Comparison of ENCODE assay signal across 26 cellular contexts in the genomic region with DNA sequence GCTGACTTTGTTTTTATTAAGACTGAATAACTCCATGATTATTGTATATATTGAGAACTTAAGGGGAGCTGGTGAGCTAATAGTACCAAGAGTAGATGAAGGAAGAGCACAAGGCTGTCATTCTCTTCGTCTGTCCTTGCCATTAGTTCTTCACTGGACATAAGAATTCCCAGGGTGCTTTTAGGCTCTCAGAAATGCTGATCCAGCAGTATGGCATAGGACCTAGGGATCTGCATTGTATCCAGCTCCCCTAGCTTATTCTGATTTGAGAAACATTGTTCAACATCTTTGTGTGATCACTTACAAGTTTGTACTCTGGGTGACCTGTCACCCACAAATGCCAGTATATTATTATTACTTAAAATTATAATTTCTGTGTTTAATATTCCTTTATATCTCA.
"Had no signal": no experiment of that assay in that cellular context is flagged by ENCODE, and none has a peak within 500 bp of the region (broad histone marks: within the 10 kb centered on the region; RNA-seq: fewer than 3 reads in every experiment).

No MANE protein-coding gene starts in this region.

- FAIRE-seq: colon, endometrium, islet of Langerhans, keratinocyte had no signal

- H3K27me3 ChIP-seq: esophagus squamous epithelium, gastrocnemius medialis, heart right ventricle, left lung had no signal

- H3K4me3 ChIP-seq: coronary artery, esophagus squamous epithelium, gastrocnemius medialis, heart right ventricle, left lung, lower lobe of right lung, mucosa of descending colon had no signal

- H3K27ac ChIP-seq: coronary artery, epithelial cell of prostate, esophagus squamous epithelium, gastrocnemius medialis, lower lobe of right lung had no signal

- DNase-seq: effector CD8-positive, alpha-beta T cell; effector memory CD8-positive, alpha-beta T cell; endodermal cell; erythroblast; esophagus squamous epithelium; foreskin fibroblast; foreskin melanocyte; gastrocnemius medialis; glutamatergic neuron; head of caudate nucleus; heart right ventricle; hippocampal formation; left cardiac atrium; left lung; left ventricle myocardium superior; lower lobe of right lung; mesenchymal stem cell; mucosa of descending colon; naive B cell had no signal

- H3K4me1 ChIP-seq: esophagus squamous epithelium, lower lobe of right lung had no signal

- ATAC-seq: effector memory CD8-positive, alpha-beta T cell; esophagus mucosa; gastrocnemius medialis; heart right ventricle; left cardiac atrium; left lung; left ventricle myocardium superior; lower lobe of right lung; mucosa of descending colon had no signal

- H3K9me3 ChIP-seq: esophagus squamous epithelium, gastrocnemius medialis, heart right ventricle, left lung, lower lobe of right lung, mucosa of descending colon had no signal
